ENCODE assay signal across 11 cellular contexts in the genomic region with DNA sequence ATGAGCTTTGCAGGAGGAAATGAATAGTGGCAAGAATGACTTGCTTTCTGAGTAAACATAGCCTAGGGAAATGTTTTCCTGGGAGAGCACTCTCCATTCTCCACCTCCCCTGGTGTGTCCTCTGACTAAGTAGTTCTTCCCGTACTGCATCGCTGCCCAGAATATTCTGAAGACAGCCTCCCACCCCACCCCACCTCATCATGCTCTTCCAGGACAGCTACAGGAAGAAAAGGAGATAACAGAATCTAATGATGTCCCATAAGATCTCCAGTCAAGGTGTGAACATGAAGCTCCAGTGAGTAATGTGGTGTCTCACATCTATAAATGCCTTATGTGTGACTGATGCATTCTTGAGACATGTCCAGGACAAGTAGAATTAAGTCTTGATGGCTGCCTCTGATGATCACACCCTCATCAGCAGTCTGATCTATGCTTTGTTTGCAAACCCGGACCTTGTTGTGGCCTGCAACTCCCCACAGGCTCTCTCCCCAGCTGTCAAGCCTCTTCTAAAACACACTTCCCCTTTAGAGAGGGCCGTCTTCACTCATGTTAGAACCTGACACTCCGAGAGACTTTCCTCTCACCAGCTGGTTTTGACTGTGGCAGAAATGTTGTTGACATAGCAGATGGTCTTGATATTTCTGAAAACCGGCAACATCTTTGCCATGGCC.
DNase-seq lines count a peak whose midpoint lies in the region; ATAC-seq, FAIRE-seq and TF ChIP-seq lines count a peak whose summit lies in the region.
"Had no signal": no experiment of that assay in that cellular context is flagged by ENCODE, and none has a peak within 500 bp of the region (broad histone marks: within the 10 kb centered on the region; RNA-seq: fewer than 3 reads in every experiment).

No MANE protein-coding gene starts in this region.

- H3K9ac ChIP-seq in HepG2 (ENCODE audit: insufficient read depth, low read depth, low read length) = no peak overlapping the region

- H4K20me1 ChIP-seq in HepG2 (ENCODE audit: insufficient read depth, low read length) = no peaks in the 10 kb centered on the region

- H3K27me3 ChIP-seq in HepG2 (ENCODE audit: control insufficient read depth in 1 of 2, insufficient read depth in 2 of 2, low read length in 2 of 2) = no peaks in the 10 kb centered on the region

- H3K79me2 ChIP-seq in HepG2 (ENCODE audit: insufficient read depth, low read length) = no peaks in the 10 kb centered on the region

- no peak for FAIRE-seq in HepG2 (lab: Jason Lieb, UNC)

- CTCF ChIA-PET in HepG2 (lab: Yijun Ruan, JAX; ENCODE audit: low intra/inter-chr PET ratio, low total read pairs) = no interaction called here

- H3K4me3 ChIP-seq in HepG2 (replicated peaks in 1 of 3; ENCODE audit: insufficient read depth in 1 of 3, low read depth in 2 of 3, low read length in 3 of 3) = no peak overlapping the region

- peaks cover 74% of the 10 kb centered on the region for H3K9me3 ChIP-seq in HepG2 (ENCODE audit: low read length)

- no peak for TF ChIP-seq CTCF in HepG2 (CRISPR knock-in tag; IDR thresholded peaks at IDR 0.05)

- TF ChIP-seq POLR2A in HepG2 (IDR thresholded peaks at IDR 0.05; ENCODE audit: insufficient read depth in 1 of 2, low read depth in 2 of 2, low read length in 2 of 2) = no peak

- no TSS peak for BruUV-seq in HepG2 (replicated peaks; lab: Mats Ljungman, UMichigan)

- H3K4me2 ChIP-seq in HepG2 (ENCODE audit: low read depth, low read length) = no peak overlapping the region

- DNase-seq in Caki2 (ENCODE audit: low read depth) (peak; percentile 97), SIG-M5 (lab: John Stamatoyannopoulos, UW) (peak; percentile 39), inferior parietal cortex (ENCODE audit: extremely low spot score) (peak; percentile 46), HepG2 (ENCODE audit: low spot score) (no peak), GDM1 (lab: John Stamatoyannopoulos, UW) (no peak)
- DNase-seq: activated T-cell treated with anti-CD3 and anti-CD28 coated beads, Interleukin-2, amount 50 U/mL, for 24 hours; stimulated activated naive CD8-positive, alpha-beta T cell treated with anti-CD3 and anti-CD28 coated beads, Interleukin-15, amount 100 ng/mL, for 72 hours had no signal

- no peak for TF ChIP-seq RAD21 in HepG2 (CRISPR knock-in tag; IDR thresholded peaks at IDR 0.05)

- no peak for TF ChIP-seq EP300 in HepG2 (IDR thresholded peaks at IDR 0.05; ENCODE audit: low read depth in 2 of 2, low read length in 2 of 2)
- TF ChIP-seq EP300 in HepG2 (CRISPR knock-in tag; IDR thresholded peaks at IDR 0.05; ENCODE audit: borderline replicate concordance) = no peak

- intact Hi-C loops in HepG2 (cut with micrococcal nuclease; ENCODE audit: unreplicated experiment) = no loop called here

- no peak overlapping the region for H2AFZ ChIP-seq in HepG2 (ENCODE audit: low read length)

- POLR2A ChIA-PET in HepG2 (lab: Yijun Ruan, JAX) = no interaction called here

- in situ Hi-C loops in Caki2 (cut with HindIII; ENCODE audit: low pct_unique_long_range_greater_than_20kb, low sequenced_read_pairs) (no loop called here), HepG2 (cut with HindIII; ENCODE audit: extremely low pct_ligation_motif_present, low pct_unique_long_range_greater_than_20kb) (no loop called here)

- ATAC-seq in HG03378 (IDR thresholded peaks at IDR 0.05; ENCODE audit: unreplicated experiment) (peak; percentile 61), HG03025 (IDR thresholded peaks at IDR 0.05; ENCODE audit: low FRiP score, unreplicated experiment) (no peak), HepG2 (no peak), GM19351 (IDR thresholded peaks at IDR 0.05; ENCODE audit: unreplicated experiment) (no peak)
- ATAC-seq: left lobe of liver; stimulated activated naive CD8-positive, alpha-beta T cell treated with anti-CD3 and anti-CD28 coated beads, Interleukin-15, amount 100 ng/mL, for 72 hours had no signal

- no peak overlapping the region for H3K27ac ChIP-seq in HepG2 (ENCODE audit: extremely low read length, insufficient read depth, low read length)

- 22% methylated on average over 6 of the region's 6 CpGs for WGBS in HepG2 (ENCODE audit: low lambda C conversion rate)

- no peaks in the 10 kb centered on the region for H3K36me3 ChIP-seq in HepG2 (replicated peaks in 1 of 2; ENCODE audit: control insufficient read depth in 1 of 2, insufficient read depth in 2 of 2, low read length in 2 of 2)

- no peaks in the 10 kb centered on the region for H3K4me1 ChIP-seq in HepG2 (ENCODE audit: insufficient read depth, low read length)

TF ChIP-seq in HepG2, 621 proteins besides CTCF, POLR2A, EP300 and RAD21:
- TF ChIP-seq, protein P1, sequence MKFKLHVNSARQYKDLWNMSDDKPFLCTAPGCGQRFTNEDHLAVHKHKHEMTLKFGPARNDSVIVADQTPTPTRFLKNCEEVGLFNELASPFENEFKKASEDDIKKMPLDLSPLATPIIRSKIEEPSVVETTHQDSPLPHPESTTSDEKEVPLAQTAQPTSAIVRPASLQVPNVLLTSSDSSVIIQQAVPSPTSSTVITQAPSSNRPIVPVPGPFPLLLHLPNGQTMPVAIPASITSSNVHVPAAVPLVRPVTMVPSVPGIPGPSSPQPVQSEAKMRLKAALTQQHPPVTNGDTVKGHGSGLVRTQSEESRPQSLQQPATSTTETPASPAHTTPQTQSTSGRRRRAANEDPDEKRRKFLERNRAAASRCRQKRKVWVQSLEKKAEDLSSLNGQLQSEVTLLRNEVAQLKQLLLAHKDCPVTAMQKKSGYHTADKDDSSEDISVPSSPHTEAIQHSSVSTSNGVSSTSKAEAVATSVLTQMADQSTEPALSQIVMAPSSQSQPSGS (CRISPR knock-in tag; IDR thresholded peaks at IDR 0.05) = no peak
- TF ChIP-seq ZC3H4 (CRISPR knock-in tag; IDR thresholded peaks at IDR 0.05; ENCODE audit: borderline replicate concordance) (no peak), ZFP1 (CRISPR knock-in tag; IDR thresholded peaks at IDR 0.05) (no peak), TAF1 (CRISPR knock-in tag; IDR thresholded peaks at IDR 0.05) (no peak), RFX5 (IDR thresholded peaks at IDR 0.05; ENCODE audit: low read depth, low read length) (no peak), ZNF564 (CRISPR knock-in tag; IDR thresholded peaks at IDR 0.05) (no peak), CBFB (CRISPR knock-in tag; IDR thresholded peaks at IDR 0.05) (no peak), FOSL1 (CRISPR knock-in tag; IDR thresholded peaks at IDR 0.05; ENCODE audit: borderline replicate concordance) (no peak), MEF2D (CRISPR knock-in tag; IDR thresholded peaks at IDR 0.05) (no peak), SYNCRIP (IDR thresholded peaks at IDR 0.05; ENCODE audit: insufficient read depth, low read depth, low read length) (no peak), HOXA3 (CRISPR knock-in tag; IDR thresholded peaks at IDR 0.05) (no peak)
- TF ChIP-seq, protein P2, sequence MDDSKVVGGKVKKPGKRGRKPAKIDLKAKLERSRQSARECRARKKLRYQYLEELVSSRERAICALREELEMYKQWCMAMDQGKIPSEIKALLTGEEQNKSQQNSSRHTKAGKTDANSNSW (CRISPR knock-in tag; IDR thresholded peaks at IDR 0.05; ENCODE audit: borderline replicate concordance) = no peak
- TF ChIP-seq, protein P3, sequence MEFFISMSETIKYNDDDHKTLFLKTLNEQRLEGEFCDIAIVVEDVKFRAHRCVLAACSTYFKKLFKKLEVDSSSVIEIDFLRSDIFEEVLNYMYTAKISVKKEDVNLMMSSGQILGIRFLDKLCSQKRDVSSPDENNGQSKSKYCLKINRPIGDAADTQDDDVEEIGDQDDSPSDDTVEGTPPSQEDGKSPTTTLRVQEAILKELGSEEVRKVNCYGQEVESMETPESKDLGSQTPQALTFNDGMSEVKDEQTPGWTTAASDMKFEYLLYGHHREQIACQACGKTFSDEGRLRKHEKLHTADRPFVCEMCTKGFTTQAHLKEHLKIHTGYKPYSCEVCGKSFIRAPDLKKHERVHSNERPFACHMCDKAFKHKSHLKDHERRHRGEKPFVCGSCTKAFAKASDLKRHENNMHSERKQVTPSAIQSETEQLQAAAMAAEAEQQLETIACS (CRISPR knock-in tag; IDR thresholded peaks at IDR 0.05) = no peak
TF ChIP-seq in HepG2: peak in this region for 0.

Comparison
In these comparisons a context has a peak if more than half of its experiments do, and no peak if none do; other contexts are left out.
1. DNase-seq: peak in Caki2 (single experiment), SIG-M5 (single experiment) and inferior parietal cortex (single experiment); none in HepG2 (single experiment) and GDM1 (single experiment).